In the genomic region with DNA sequence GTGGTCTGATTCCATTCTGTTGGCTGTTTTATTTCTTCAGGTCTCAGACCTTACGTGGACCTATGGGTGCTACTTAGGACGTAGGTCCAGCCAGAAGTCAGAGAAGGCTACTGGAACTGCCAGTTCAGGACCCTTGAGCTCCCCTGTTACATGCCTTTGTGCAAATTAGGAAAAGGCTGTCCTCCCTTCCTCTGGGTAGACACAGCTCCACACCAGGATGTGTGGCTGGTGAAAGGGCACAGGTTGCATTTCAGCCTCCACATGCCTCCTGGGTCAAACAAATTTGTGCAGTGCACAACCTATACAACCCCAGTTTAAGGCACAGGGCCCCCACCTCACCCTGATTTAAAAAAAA, we compare ENCODE assay signal across 1 cellular context.
TF ChIP-seq lines count a peak whose summit lies in the region.

No MANE protein-coding gene starts in this region.

TF ChIP-seq in IMR-90, 13 proteins besides CTCF, POLR2A, EP300 and RAD21:
- TF ChIP-seq MXI1 (IDR thresholded peaks at IDR 0.05; ENCODE audit: borderline replicate concordance, low read depth, low read length) (no peak), CHD1 (IDR thresholded peaks at IDR 0.05; ENCODE audit: low read depth, low read length) (no peak), SMC3 (IDR thresholded peaks at IDR 0.05; ENCODE audit: low read depth, low read length) (no peak), MAFK (IDR thresholded peaks at IDR 0.05; ENCODE audit: low read depth, low read length) (no peak), CEBPB (IDR thresholded peaks at IDR 0.05; ENCODE audit: low read depth, low read length) (no peak), MAZ (IDR thresholded peaks at IDR 0.05; ENCODE audit: borderline replicate concordance, low read depth, low read length) (no peak), BHLHE40 (IDR thresholded peaks at IDR 0.05; ENCODE audit: low read depth, low read length) (no peak)
- TF ChIP-seq, protein P1, sequence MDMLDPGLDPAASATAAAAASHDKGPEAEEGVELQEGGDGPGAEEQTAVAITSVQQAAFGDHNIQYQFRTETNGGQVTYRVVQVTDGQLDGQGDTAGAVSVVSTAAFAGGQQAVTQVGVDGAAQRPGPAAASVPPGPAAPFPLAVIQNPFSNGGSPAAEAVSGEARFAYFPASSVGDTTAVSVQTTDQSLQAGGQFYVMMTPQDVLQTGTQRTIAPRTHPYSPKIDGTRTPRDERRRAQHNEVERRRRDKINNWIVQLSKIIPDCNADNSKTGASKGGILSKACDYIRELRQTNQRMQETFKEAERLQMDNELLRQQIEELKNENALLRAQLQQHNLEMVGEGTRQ (IDR thresholded peaks at IDR 0.05; ENCODE audit: low read depth, low read length), result no peak
